1 cellular context compared by ENCODE assay signal in the genomic region with DNA sequence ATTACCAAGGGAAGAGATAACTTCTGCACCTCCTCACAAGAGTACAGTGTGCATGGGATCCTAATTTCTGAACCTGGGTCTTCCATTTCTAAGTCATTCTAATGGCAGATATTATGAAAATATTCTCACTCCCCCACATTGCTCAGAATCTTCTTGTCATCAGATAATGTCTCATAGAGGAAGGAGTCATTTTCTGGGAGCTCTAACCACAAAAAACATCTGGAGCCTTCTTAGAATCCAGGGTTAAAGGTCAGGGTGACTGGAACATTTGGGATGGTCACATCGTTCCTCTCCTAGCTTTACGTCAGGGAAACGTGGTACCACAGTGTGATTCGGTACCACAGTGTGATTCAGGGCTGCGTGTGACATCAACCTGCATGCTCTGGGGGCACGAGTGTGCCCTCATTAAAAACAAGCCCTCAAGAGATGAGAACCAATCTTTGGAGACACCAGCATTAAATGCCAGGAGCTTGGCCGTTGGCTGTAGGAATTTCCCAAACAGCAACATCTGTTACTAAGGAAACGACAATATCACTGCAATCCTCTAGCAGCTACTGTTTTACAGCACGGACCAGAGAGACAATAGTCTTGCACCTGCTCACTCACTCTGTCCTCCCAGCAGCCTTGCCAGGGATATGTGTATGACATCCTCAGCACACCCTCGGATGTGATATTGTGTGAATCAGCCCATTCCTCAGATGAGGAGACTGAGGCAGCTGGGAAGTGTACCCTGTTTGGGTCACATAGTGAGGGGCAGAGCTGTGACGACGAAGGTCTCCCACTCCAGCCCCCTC.
TF ChIP-seq lines count a peak whose summit lies in the region.

No MANE protein-coding gene starts in this region.

TF ChIP-seq in SK-N-SH treated with all-trans-retinoic acid at 6 μM for 48 hours, 23 proteins besides CTCF, POLR2A, EP300 and RAD21 (continued from another document):
- no peak for TF ChIP-seq ZFP3 (CRISPR knock-in tag; IDR thresholded peaks at IDR 0.05)
- no peak for TF ChIP-seq SNAI2 (CRISPR knock-in tag; IDR thresholded peaks at IDR 0.05)
- TF ChIP-seq ZNF565 (CRISPR knock-in tag; conservative IDR thresholded peaks at IDR 0.05; ENCODE audit: low read depth) = no peak
- TF ChIP-seq ESRRG (CRISPR knock-in tag; IDR thresholded peaks at IDR 0.05) = no peak
